1 cellular context compared by ENCODE assay signal in the genomic region with DNA sequence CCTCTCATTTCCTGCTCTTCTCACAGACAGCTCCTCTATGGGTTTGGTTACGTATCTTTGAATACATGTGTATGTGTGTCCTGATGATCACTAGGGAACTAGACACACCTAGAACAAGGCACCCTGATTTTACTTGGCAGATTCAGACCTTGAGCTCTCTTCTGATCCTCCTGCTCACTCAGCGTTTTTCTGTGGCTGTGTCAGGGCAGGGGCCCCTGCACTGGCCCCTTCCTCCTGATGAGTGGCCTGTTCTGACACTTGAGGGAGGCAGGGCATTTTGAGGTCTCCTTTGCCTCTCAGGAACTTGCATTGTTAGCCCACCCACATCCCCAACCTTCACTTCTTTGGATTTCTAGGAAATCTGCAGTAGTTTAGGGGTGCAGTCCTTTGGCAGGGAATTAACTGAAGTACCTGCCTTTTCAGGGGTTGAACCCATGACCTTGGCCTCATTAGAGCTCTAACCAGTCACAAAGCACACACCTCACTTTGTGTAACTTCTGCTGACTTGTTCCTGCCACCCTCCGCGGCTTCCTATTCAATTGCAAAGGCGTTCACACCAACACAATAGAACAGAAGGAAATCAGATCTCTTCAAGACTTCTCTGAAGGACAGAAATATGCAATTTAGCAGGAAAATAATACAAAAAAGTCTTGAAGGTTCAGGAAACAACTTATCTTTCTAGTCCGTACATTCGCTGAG.
TF ChIP-seq lines count a peak whose summit lies in the region.

No MANE protein-coding gene starts in this region.

TF ChIP-seq in HepG2, 621 proteins besides CTCF, POLR2A, EP300 and RAD21 (continued from another document):
- TF ChIP-seq ZBTB4 (CRISPR knock-in tag; IDR thresholded peaks at IDR 0.05; ENCODE audit: borderline replicate concordance) (no peak), MAFF (IDR thresholded peaks at IDR 0.05; ENCODE audit: low read depth, low read length) (peak; percentile 80), ZNF652 (CRISPR knock-in tag; IDR thresholded peaks at IDR 0.05; ENCODE audit: borderline replicate concordance, low read depth) (no peak), ZNF878 (CRISPR knock-in tag; IDR thresholded peaks at IDR 0.05) (no peak), SRF (IDR thresholded peaks at IDR 0.05; ENCODE audit: low read depth, low read length) (no peak), GATAD1 (CRISPR knock-in tag; IDR thresholded peaks at IDR 0.05) (no peak), PHF21A (CRISPR knock-in tag; IDR thresholded peaks at IDR 0.05) (no peak), ZNF839 (CRISPR knock-in tag; IDR thresholded peaks at IDR 0.05; ENCODE audit: borderline replicate concordance) (no peak), ZSCAN29 (CRISPR knock-in tag; conservative IDR thresholded peaks at IDR 0.05) (no peak), SOX13 (IDR thresholded peaks at IDR 0.05) (no peak), SOX13 (CRISPR knock-in tag; conservative IDR thresholded peaks at IDR 0.05 in 1 of 2, IDR thresholded peaks at IDR 0.05 in 1 of 2) (0 out of 4 replicates have a peak, but pooled peaks of 1 of the 2 experiments have one; percentile 16), ZFP36 (IDR thresholded peaks at IDR 0.05; ENCODE audit: borderline replicate concordance, low read depth, low read length, partially characterized antibody) (no peak), ATF7-NPFF (CRISPR knock-in tag; IDR thresholded peaks at IDR 0.05; ENCODE audit: low read depth) (no peak), CREB3 (CRISPR knock-in tag; IDR thresholded peaks at IDR 0.05) (no peak), DRAP1 (CRISPR knock-in tag; IDR thresholded peaks at IDR 0.05) (no peak), ATRX (CRISPR knock-in tag; IDR thresholded peaks at IDR 0.05; ENCODE audit: borderline replicate concordance) (no peak), PCBP2 (optimal IDR thresholded peaks at IDR 0.05; ENCODE audit: low read depth, low read length, poor library complexity, severe bottlenecking) (no peak), ZNF772 (CRISPR knock-in tag; IDR thresholded peaks at IDR 0.05) (no peak), ARID4A (CRISPR knock-in tag; IDR thresholded peaks at IDR 0.05; ENCODE audit: borderline replicate concordance) (0 out of 2 replicates have a peak, but pooled peaks have one; percentile 18), ZNF30 (CRISPR knock-in tag; IDR thresholded peaks at IDR 0.05) (no peak), SOX5 (CRISPR knock-in tag; IDR thresholded peaks at IDR 0.05; ENCODE audit: borderline replicate concordance) (0 out of 2 replicates have a peak, but pooled peaks have one; percentile 12), TEAD2 (CRISPR knock-in tag; IDR thresholded peaks at IDR 0.05) (no peak), ZNF484 (CRISPR knock-in tag; IDR thresholded peaks at IDR 0.05; ENCODE audit: borderline replicate concordance, low read depth) (no peak), ZMYM4 (CRISPR knock-in tag; IDR thresholded peaks at IDR 0.05) (0 out of 2 replicates have a peak, but pooled peaks have one; percentile 33), PLSCR1 (CRISPR knock-in tag; IDR thresholded peaks at IDR 0.05; ENCODE audit: borderline replicate concordance) (no peak), BATF2 (CRISPR knock-in tag; IDR thresholded peaks at IDR 0.05) (no peak)
- TF ChIP-seq, protein P1, sequence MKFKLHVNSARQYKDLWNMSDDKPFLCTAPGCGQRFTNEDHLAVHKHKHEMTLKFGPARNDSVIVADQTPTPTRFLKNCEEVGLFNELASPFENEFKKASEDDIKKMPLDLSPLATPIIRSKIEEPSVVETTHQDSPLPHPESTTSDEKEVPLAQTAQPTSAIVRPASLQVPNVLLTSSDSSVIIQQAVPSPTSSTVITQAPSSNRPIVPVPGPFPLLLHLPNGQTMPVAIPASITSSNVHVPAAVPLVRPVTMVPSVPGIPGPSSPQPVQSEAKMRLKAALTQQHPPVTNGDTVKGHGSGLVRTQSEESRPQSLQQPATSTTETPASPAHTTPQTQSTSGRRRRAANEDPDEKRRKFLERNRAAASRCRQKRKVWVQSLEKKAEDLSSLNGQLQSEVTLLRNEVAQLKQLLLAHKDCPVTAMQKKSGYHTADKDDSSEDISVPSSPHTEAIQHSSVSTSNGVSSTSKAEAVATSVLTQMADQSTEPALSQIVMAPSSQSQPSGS (CRISPR knock-in tag; IDR thresholded peaks at IDR 0.05), result no peak
TF ChIP-seq in HepG2: peak in this region for 15.
